Comparison of ENCODE assay signal across 14 cellular contexts in the genomic region with DNA sequence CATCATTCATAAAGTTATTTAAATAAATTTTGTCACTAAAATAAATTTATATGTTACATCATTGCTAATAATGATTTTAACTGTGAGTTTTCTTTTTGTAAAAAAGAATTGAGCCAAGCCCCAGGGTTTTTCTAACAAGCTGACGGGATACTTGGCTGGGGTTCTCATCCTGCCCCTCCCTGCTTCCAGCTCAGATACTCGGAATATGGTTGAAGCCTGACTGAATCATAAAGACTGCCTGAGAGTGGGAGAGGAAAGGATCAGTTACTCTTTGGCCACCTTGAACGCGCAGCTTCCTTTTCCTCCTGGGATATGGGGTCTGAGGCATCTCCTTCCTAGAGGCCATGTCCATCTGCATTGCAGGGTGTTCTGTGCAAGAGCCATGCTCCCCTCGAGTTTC.
"Had no signal": no experiment of that assay in that cellular context is flagged by ENCODE, and none has a peak within 500 bp of the region (broad histone marks: within the 10 kb centered on the region; RNA-seq: fewer than 3 reads in every experiment).

No MANE protein-coding gene starts in this region.

- H3K4me1 ChIP-seq: body of pancreas, parathyroid adenoma, SJCRH30, upper lobe of right lung had no signal

- H3K9ac ChIP-seq: parathyroid adenoma had no signal

- H3K4me3 ChIP-seq: body of pancreas, SJCRH30, upper lobe of right lung had no signal

- H3K27ac ChIP-seq: body of pancreas, parathyroid adenoma, SJCRH30, upper lobe of right lung had no signal

- H2AFZ ChIP-seq: parathyroid adenoma had no signal

- DNase-seq: activated CD4-positive, alpha-beta memory T cell treated with anti-CD3 and anti-CD28 coated beads, Interleukin-2, amount 10 ng/mL, durations not matched to agents 7 days and 5 days; activated CD4-positive, alpha-beta T cell treated with anti-CD3 and anti-CD28 coated beads for 4 hours; activated effector memory CD4-positive, alpha-beta T cell treated with anti-CD3 and anti-CD28 coated beads, Interleukin-2, amount 50 U/mL, for 16 hours; activated T-cell treated with anti-CD3 and anti-CD28 coated beads, Interleukin-2, amount 50 U/mL, for 48 hours; cortex of kidney; effector memory CD4-positive, alpha-beta T cell; hippocampal formation; SJCRH30; stimulated activated CD4-positive, alpha-beta T cell treated with anti-CD3 and anti-CD28 coated beads, Interleukin-12 subunit alpha, Interleukin-12 subunit beta, amount 100 ng/mL, for 4 hours; stimulated activated naive CD4-positive, alpha-beta T cell; T-helper 2 cell; upper lobe of right lung had no signal

- H3K36me3 ChIP-seq: upper lobe of right lung had no signal

- ATAC-seq: body of pancreas, upper lobe of right lung had no signal

- H3K9me3 ChIP-seq: body of pancreas, SJCRH30, upper lobe of right lung had no signal

- H3K27me3 ChIP-seq: body of pancreas, SJCRH30, upper lobe of right lung had no signal
